Comparison of ENCODE assay signal across 8 cellular contexts in the genomic region with DNA sequence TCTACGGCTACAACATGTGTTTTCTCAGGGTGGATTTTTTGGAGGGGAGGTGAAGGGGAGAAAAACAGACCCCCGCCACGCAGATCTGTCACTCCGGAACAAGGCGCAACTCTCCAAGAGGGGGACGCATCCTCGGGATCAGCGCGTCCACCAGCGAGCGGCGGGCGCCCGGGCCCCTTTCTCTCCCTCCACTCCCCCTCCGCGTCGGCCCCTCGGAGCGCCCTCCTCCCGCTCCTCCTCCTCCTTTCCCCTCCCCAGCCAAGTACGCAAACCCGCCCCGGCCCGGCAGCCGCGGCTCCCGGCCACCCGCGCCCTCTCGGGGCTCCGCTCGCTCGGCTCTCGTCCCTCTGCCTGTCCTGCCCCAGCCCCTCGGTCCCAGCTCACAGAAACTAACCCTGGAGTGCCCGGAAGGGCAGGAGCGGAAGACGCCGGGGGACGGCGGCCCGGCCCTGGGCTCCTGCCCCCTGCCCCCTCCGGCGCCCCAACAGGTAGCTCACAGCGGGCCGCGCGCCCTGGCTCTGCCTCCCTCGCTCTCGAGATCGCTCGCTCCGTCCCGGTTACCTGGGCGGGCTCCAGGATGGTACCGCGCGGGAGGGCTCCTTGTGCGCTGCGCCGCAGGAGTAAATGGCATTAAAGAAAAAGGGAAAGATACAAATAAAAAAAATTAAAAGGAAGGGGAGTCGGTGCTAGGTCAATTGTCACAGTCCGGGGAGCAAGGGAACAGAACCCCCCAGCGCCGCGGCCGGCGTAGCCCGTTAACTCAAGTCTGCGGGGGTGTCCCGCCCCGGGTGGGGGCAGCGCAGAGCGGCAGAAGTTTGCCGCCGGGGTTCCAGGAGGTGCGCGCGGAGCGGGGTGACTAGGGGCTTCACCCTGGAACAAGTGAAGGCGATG.
DNase-seq lines count a peak whose midpoint lies in the region; ATAC-seq and TF ChIP-seq lines count a peak whose summit lies in the region.

No MANE protein-coding gene starts in this region.

- no peak for TF ChIP-seq EP300 in Ishikawa (IDR thresholded peaks at IDR 0.05; ENCODE audit: borderline replicate concordance)

- peaks cover 0 to 16% (median 9%) of the 10 kb centered on the region in 11 experiments; a peak in 13 of 22 replicates for H3K9me3 ChIP-seq in BLaER1 treated with 17β-estradiol and CSF1 and Interleukin-3, amounts not matched to agents 10 nM and 100 nM (replicated peaks in 1 of 11)
- H3K9me3 ChIP-seq in body of pancreas (no peaks in the 10 kb centered on the region), skeletal muscle tissue (ENCODE audit: control insufficient read depth in 3 of 3, low read length in 3 of 3) (no peaks in the 10 kb centered on the region)

- 0 out of 22 replicates have a peak overlapping the region, but pooled peaks of 1 of the 11 experiments have one; percentile 33 for H3K9ac ChIP-seq in BLaER1 treated with 17β-estradiol and CSF1 and Interleukin-3, amounts not matched to agents 10 nM and 100 nM
- H3K9ac ChIP-seq in skeletal muscle tissue (ENCODE audit: low read depth in 1 of 3, low read length in 3 of 3), result peak overlapping the region; percentile 93 to 99 (median 98)

- peak overlapping the region; percentile 5 to 75 (median 62); a peak in 18 of 20 replicates for H3K4me3 ChIP-seq in BLaER1 treated with 17β-estradiol and CSF1 and Interleukin-3, amounts not matched to agents 10 nM and 100 nM
- H3K4me3 ChIP-seq in body of pancreas (peak overlapping the region; percentile 53 to 77), skeletal muscle tissue (ENCODE audit: low read length in 3 of 3) (peak overlapping the region; percentile 83 to 98 (median 93))

- 0 to 1% methylated on average over 72 to 80 of the region's 81 CpGs for WGBS in body of pancreas, 2 donors

- intact Hi-C loops in body of pancreas (cut with DNase I), result no loop called here

- peaks cover 99 to 100% (median 100%) of the 10 kb centered on the region in 11 experiments for H3K27me3 ChIP-seq in BLaER1 treated with 17β-estradiol and CSF1 and Interleukin-3, amounts not matched to agents 10 nM and 100 nM
- H3K27me3 ChIP-seq in body of pancreas, result no peaks in the 10 kb centered on the region
- peaks cover 10 to 19% (median 13%) of the 10 kb centered on the region in 3 donors for H3K27me3 ChIP-seq in skeletal muscle tissue (ENCODE audit: control insufficient read depth in 3 of 3, insufficient read depth in 3 of 3, low read length in 3 of 3)

- peak overlapping the region; percentile 86 to 99 (median 99) for H3K4me2 ChIP-seq in BLaER1 treated with 17β-estradiol and CSF1 and Interleukin-3, amounts not matched to agents 10 nM and 100 nM

- ATAC-seq in body of pancreas (peak; percentile 26), GM21528 (IDR thresholded peaks at IDR 0.05; ENCODE audit: low FRiP score, unreplicated experiment) (no peak), GM18909 (IDR thresholded peaks at IDR 0.05; ENCODE audit: poor library complexity, unreplicated experiment) (no peak)

- H3K36me3 ChIP-seq in BLaER1 treated with 17β-estradiol and CSF1 and Interleukin-3, amounts not matched to agents 10 nM and 100 nM, result no peaks in the 10 kb centered on the region
- H3K36me3 ChIP-seq in body of pancreas (replicated peaks in 1 of 2; ENCODE audit: insufficient read depth in 1 of 2, low read depth in 2 of 2) (no peaks in the 10 kb centered on the region), skeletal muscle tissue (ENCODE audit: control insufficient read depth in 3 of 3, insufficient read depth in 3 of 3, low read length in 3 of 3) (no peaks in the 10 kb centered on the region)

- no peak overlapping the region for H3K27ac ChIP-seq in BLaER1 treated with 17β-estradiol and CSF1 and Interleukin-3, amounts not matched to agents 10 nM and 100 nM
- H3K27ac ChIP-seq in body of pancreas, result peak overlapping the region; percentile 76 to 92 (median 91)
- peak overlapping the region; percentile 99 for H3K27ac ChIP-seq in skeletal muscle tissue (ENCODE audit: low read depth, low read length)

- peaks cover 23 to 42% (median 34%) of the 10 kb centered on the region in 10 experiments for H3K4me1 ChIP-seq in BLaER1 treated with 17β-estradiol and CSF1 and Interleukin-3, amounts not matched to agents 10 nM and 100 nM
- H3K4me1 ChIP-seq in body of pancreas, result peaks cover 23% of the 10 kb centered on the region
- H3K4me1 ChIP-seq in skeletal muscle tissue (ENCODE audit: control insufficient read depth in 3 of 3, insufficient read depth in 3 of 3, low read length in 3 of 3), result peaks cover 18 to 30% (median 26%) of the 10 kb centered on the region in 3 donors

- TF ChIP-seq CTCF in body of pancreas (IDR thresholded peaks at IDR 0.05), result peak in 1 of 7 experiments; percentile 4

- peak; percentile 40 to 59 (median 50) for DNase-seq in body of pancreas
- DNase-seq in iPS-NIHi11 (ENCODE audit: low spot score), result peak; percentile 48
- DNase-seq in iPS-NIHi7 (ENCODE audit: extremely low spot score), result no peak

- no peak for TF ChIP-seq RAD21 in Ishikawa (IDR thresholded peaks at IDR 0.05; ENCODE audit: low read depth)

- peaks cover 0 to 81% (median 65%) of the 10 kb centered on the region in 11 experiments; a peak in 17 of 22 replicates for H4K20me1 ChIP-seq in BLaER1 treated with 17β-estradiol and CSF1 and Interleukin-3, amounts not matched to agents 10 nM and 100 nM

- TF ChIP-seq POLR2A in body of pancreas (IDR thresholded peaks at IDR 0.05), result peak in 2 of 3 donors; percentile 22 to 34

TF ChIP-seq in Ishikawa, 13 proteins besides CTCF, POLR2A, EP300 and RAD21:
- TF ChIP-seq, protein P1, sequence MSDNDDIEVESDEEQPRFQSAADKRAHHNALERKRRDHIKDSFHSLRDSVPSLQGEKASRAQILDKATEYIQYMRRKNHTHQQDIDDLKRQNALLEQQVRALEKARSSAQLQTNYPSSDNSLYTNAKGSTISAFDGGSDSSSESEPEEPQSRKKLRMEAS (IDR thresholded peaks at IDR 0.05), result no peak; the same call in 1 of the 2 replicates
- TF ChIP-seq CEBPB (IDR thresholded peaks at IDR 0.05), result no peak
- TF ChIP-seq TAF1 (IDR thresholded peaks at IDR 0.05; ENCODE audit: low read depth), result 0 out of 2 replicates have a peak, but pooled peaks have one; percentile 6
- TF ChIP-seq, protein P2, sequence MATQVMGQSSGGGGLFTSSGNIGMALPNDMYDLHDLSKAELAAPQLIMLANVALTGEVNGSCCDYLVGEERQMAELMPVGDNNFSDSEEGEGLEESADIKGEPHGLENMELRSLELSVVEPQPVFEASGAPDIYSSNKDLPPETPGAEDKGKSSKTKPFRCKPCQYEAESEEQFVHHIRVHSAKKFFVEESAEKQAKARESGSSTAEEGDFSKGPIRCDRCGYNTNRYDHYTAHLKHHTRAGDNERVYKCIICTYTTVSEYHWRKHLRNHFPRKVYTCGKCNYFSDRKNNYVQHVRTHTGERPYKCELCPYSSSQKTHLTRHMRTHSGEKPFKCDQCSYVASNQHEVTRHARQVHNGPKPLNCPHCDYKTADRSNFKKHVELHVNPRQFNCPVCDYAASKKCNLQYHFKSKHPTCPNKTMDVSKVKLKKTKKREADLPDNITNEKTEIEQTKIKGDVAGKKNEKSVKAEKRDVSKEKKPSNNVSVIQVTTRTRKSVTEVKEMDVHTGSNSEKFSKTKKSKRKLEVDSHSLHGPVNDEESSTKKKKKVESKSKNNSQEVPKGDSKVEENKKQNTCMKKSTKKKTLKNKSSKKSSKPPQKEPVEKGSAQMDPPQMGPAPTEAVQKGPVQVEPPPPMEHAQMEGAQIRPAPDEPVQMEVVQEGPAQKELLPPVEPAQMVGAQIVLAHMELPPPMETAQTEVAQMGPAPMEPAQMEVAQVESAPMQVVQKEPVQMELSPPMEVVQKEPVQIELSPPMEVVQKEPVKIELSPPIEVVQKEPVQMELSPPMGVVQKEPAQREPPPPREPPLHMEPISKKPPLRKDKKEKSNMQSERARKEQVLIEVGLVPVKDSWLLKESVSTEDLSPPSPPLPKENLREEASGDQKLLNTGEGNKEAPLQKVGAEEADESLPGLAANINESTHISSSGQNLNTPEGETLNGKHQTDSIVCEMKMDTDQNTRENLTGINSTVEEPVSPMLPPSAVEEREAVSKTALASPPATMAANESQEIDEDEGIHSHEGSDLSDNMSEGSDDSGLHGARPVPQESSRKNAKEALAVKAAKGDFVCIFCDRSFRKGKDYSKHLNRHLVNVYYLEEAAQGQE (IDR thresholded peaks at IDR 0.05; ENCODE audit: low read depth), result no peak
- TF ChIP-seq FOXM1 (IDR thresholded peaks at IDR 0.05; ENCODE audit: borderline replicate concordance, low read depth), result no peak
- no peak for TF ChIP-seq EGR1 (IDR thresholded peaks at IDR 0.05)
- no peak for TF ChIP-seq TEAD4 (IDR thresholded peaks at IDR 0.05)
- no peak for TF ChIP-seq TCF12 (IDR thresholded peaks at IDR 0.05; ENCODE audit: low read depth)
- TF ChIP-seq ZBTB7A (IDR thresholded peaks at IDR 0.05; ENCODE audit: low read depth), result peak; percentile 69
- no peak for TF ChIP-seq YY1 (IDR thresholded peaks at IDR 0.05; ENCODE audit: low read depth)
- TF ChIP-seq CREB1 (IDR thresholded peaks at IDR 0.05; ENCODE audit: low read depth), result no peak
TF ChIP-seq in Ishikawa: peak in this region for 2.

Comparison
In these comparisons a context has a peak if more than half of its experiments do, and no peak if none do; other contexts are left out.
1. H3K27ac ChIP-seq: peak in body of pancreas (4 of 4) and skeletal muscle tissue (single experiment); none in BLaER1 treated with 17β-estradiol and CSF1 and Interleukin-3, amounts not matched to agents 10 nM and 100 nM (0 of 11).
2. Peak in every context shown above with its lines, with median percentiles within 50 percentile points of each other: H3K4me3 ChIP-seq.